17 cellular contexts compared by ENCODE assay signal in genomic region chr7:2185715-2186114, GRCh38. TPM values are rescaled to one million over a fixed set of nuclear protein-coding genes. Genes with fewer than 3 reads are reported as not detected.
DNase-seq lines count a peak whose midpoint lies in the region; ATAC-seq lines count a peak whose summit lies in the region.
"Had no signal": no experiment of that assay in that cellular context is flagged by ENCODE, and none has a peak within 500 bp of the region (broad histone marks: within the 10 kb centered on the region; RNA-seq: fewer than 3 reads in every experiment).

No MANE protein-coding gene starts in this region.

- H3K4me2 ChIP-seq in GM23248 (ENCODE audit: unreplicated experiment): no peak overlapping the region
- H3K4me2 ChIP-seq: GM23338 had no signal

- H3K4me3 ChIP-seq in GM23248: no peak overlapping the region
- H3K4me3 ChIP-seq: BLaER1 treated with 17β-estradiol and CSF1 and Interleukin-3, amounts not matched to agents 10 nM and 100 nM; GM23338 had no signal

- H3K36me3 ChIP-seq in GM23248 (ENCODE audit: low read depth): no peaks in the 10 kb centered on the region

- H2AFZ ChIP-seq in GM23248: no peak overlapping the region
- H2AFZ ChIP-seq: GM23338 had no signal

- H3K4me1 Mint-ChIP-seq in activated T-cell treated with anti-CD3 and anti-CD28 coated beads, Interleukin-2, amount 50 U/mL, for 24 hours (ENCODE audit: low read depth): peaks cover 4% of the 10 kb centered on the region
- peaks cover 6% of the 10 kb centered on the region for H3K4me1 Mint-ChIP-seq in T-helper 17 cell
- H3K4me1 Mint-ChIP-seq in stimulated activated effector memory CD8-positive, alpha-beta T cell treated with anti-CD3 and anti-CD28 coated beads, Interleukin-12 subunit alpha, Interleukin-12 subunit beta, amount 100 ng/mL, for 72 hours: no peaks in the 10 kb centered on the region
- H3K4me1 Mint-ChIP-seq: CD4-positive, CD25-positive, alpha-beta regulatory T cell; GM23338 had no signal

- H3F3A ChIP-seq in GM23248 (ENCODE audit: insufficient read depth): peaks cover 5% of the 10 kb centered on the region; the same call in 1 of the 2 replicates

- DNase-seq in activated T-cell treated with anti-CD3 and anti-CD28 coated beads, Interleukin-2, amount 50 U/mL, for 24 hours: no peak
- no peak for DNase-seq in activated T-cell treated with anti-CD3 and anti-CD28 coated beads, Interleukin-2, amount 50 U/mL, for 48 hours
- DNase-seq in NCI-H1694 treated with DMSO at 0.1 percent for 48 hours (lab: John Stamatoyannopoulos, UW): peak; percentile 14
- no peak for DNase-seq in T-helper 17 cell
- DNase-seq in stimulated activated effector memory CD8-positive, alpha-beta T cell treated with anti-CD3 and anti-CD28 coated beads, Interleukin-12 subunit alpha, Interleukin-12 subunit beta, amount 100 ng/mL, for 72 hours (ENCODE audit: low spot score in 2 of 2): no peak
- no peak for DNase-seq in GM23248
- DNase-seq in kidney glomerular epithelial cell (lab: John Stamatoyannopoulos, UW): no peak
- DNase-seq: 8988T; AML-193; Calu3; CD4-positive, CD25-positive, alpha-beta regulatory T cell; DMS 273 treated with DMSO at 0.1 percent for 48 hours; H7 had no signal

- H3K4me1 ChIP-seq in GM23248 (ENCODE audit: insufficient read depth): peaks cover 5% of the 10 kb centered on the region

- peak overlapping the region; percentile 10 for H3K27ac Mint-ChIP-seq in activated T-cell treated with anti-CD3 and anti-CD28 coated beads, Interleukin-2, amount 50 U/mL, for 24 hours
- H3K27ac Mint-ChIP-seq in T-helper 17 cell: peak overlapping the region; percentile 56
- peak overlapping the region; percentile 17 for H3K27ac Mint-ChIP-seq in stimulated activated effector memory CD8-positive, alpha-beta T cell treated with anti-CD3 and anti-CD28 coated beads, Interleukin-12 subunit alpha, Interleukin-12 subunit beta, amount 100 ng/mL, for 72 hours
- H3K27ac Mint-ChIP-seq: GM23338 had no signal

- no peak overlapping the region for H3K27ac ChIP-seq in GM23248
- H3K27ac ChIP-seq: BLaER1 treated with 17β-estradiol and CSF1 and Interleukin-3, amounts not matched to agents 10 nM and 100 nM; HL-60 had no signal

- peaks cover 69% of the 10 kb centered on the region for H3K36me3 Mint-ChIP-seq in activated T-cell treated with anti-CD3 and anti-CD28 coated beads, Interleukin-2, amount 50 U/mL, for 24 hours (ENCODE audit: low read depth)
- peaks cover 8% of the 10 kb centered on the region for H3K36me3 Mint-ChIP-seq in T-helper 17 cell (ENCODE audit: low read depth)
- H3K36me3 Mint-ChIP-seq in stimulated activated effector memory CD8-positive, alpha-beta T cell treated with anti-CD3 and anti-CD28 coated beads, Interleukin-12 subunit alpha, Interleukin-12 subunit beta, amount 100 ng/mL, for 72 hours: no peaks in the 10 kb centered on the region

- H3K9me3 Mint-ChIP-seq in activated T-cell treated with anti-CD3 and anti-CD28 coated beads, Interleukin-2, amount 50 U/mL, for 24 hours: peaks cover 7% of the 10 kb centered on the region
- H3K9me3 Mint-ChIP-seq in stimulated activated effector memory CD8-positive, alpha-beta T cell treated with anti-CD3 and anti-CD28 coated beads, Interleukin-12 subunit alpha, Interleukin-12 subunit beta, amount 100 ng/mL, for 72 hours: no peaks in the 10 kb centered on the region

- H3K4me3 Mint-ChIP-seq in activated T-cell treated with anti-CD3 and anti-CD28 coated beads, Interleukin-2, amount 50 U/mL, for 24 hours: no peak overlapping the region
- no peak overlapping the region for H3K4me3 Mint-ChIP-seq in T-helper 17 cell
- no peak overlapping the region for H3K4me3 Mint-ChIP-seq in stimulated activated effector memory CD8-positive, alpha-beta T cell treated with anti-CD3 and anti-CD28 coated beads, Interleukin-12 subunit alpha, Interleukin-12 subunit beta, amount 100 ng/mL, for 72 hours
- H3K4me3 Mint-ChIP-seq: CD4-positive, CD25-positive, alpha-beta regulatory T cell; GM23338 had no signal

- H4K20me1 ChIP-seq in GM23248 (ENCODE audit: insufficient read depth): no peaks in the 10 kb centered on the region

- no peaks in the 10 kb centered on the region for H3K9me2 ChIP-seq in GM23248 (ENCODE audit: insufficient read depth)

- ATAC-seq in T-helper 17 cell (no peak), GM19467 (IDR thresholded peaks at IDR 0.05; ENCODE audit: unreplicated experiment) (no peak)
- ATAC-seq in stimulated activated effector memory CD8-positive, alpha-beta T cell treated with anti-CD3 and anti-CD28 coated beads, Interleukin-12 subunit alpha, Interleukin-12 subunit beta, amount 100 ng/mL, for 72 hours: no peak
- ATAC-seq: GM23338 had no signal

- peaks cover 24% of the 10 kb centered on the region for H3K79me2 ChIP-seq in GM23248 (ENCODE audit: insufficient read depth)

- WGBS in GM23248 (ENCODE audit: low coverage in 1 of 2, low lambda C conversion rate in 2 of 2, missing lambda C conversion rate in 2 of 2), 2 experiments: 97 to 98% methylated on average over 8 of the region's 8 CpGs

- H3K27me3 Mint-ChIP-seq in activated T-cell treated with anti-CD3 and anti-CD28 coated beads, Interleukin-2, amount 50 U/mL, for 24 hours: no peaks in the 10 kb centered on the region
- H3K27me3 Mint-ChIP-seq in T-helper 17 cell: no peaks in the 10 kb centered on the region
- H3K27me3 Mint-ChIP-seq: CD4-positive, CD25-positive, alpha-beta regulatory T cell had no signal

- in situ Hi-C loops in GM23248 (cut with MboI): no loop called here

- no peaks in the 10 kb centered on the region for H3K27me3 ChIP-seq in GM23248 (replicated peaks; ENCODE audit: insufficient read depth)
- H3K27me3 ChIP-seq: BLaER1 treated with 17β-estradiol and CSF1 and Interleukin-3, amounts not matched to agents 10 nM and 100 nM had no signal

- no peaks in the 10 kb centered on the region for H3K9me3 ChIP-seq in T-helper 17 cell (ENCODE audit: control insufficient read depth, low read length, poor library complexity, severe bottlenecking)
- H3K9me3 ChIP-seq in GM23248 (ENCODE audit: low read depth): no peaks in the 10 kb centered on the region

- no peak overlapping the region for H3K9ac ChIP-seq in GM23248

RNA-seq across cellular contexts. Expression of gene MAD1L1, which starts 47.0 kb away (rescaled TPM):
- 100 to 1,000 TPM in 1 of 2 donors, 10 to 100 TPM in 1; 81.3 to 115 TPM for total RNA-seq in T-helper 17 cell
- total RNA-seq in GM23248 (2014; rRNA removed; shearing (Covaris generic)): 57.0 and 69.8 TPM in 2 replicates
- 38.2 and 46.5 TPM in 2 replicates for polyA plus RNA-seq in GM23248 (2016; fragmentation: Nextera tagmentation; extraction: Ambion mirVana)

RNA-seq across cellular contexts. Expression of gene MRM2, which starts 56.3 kb away (rescaled TPM):
- total RNA-seq in T-helper 17 cell: 1 to 10 TPM; 4.1 to 4.2 TPM
- total RNA-seq in GM23248 (2014; rRNA removed; shearing (Covaris generic)): 20.8 and 21.5 TPM in 2 replicates
- 42.2 and 46.4 TPM in 2 replicates for polyA plus RNA-seq in GM23248 (2016; fragmentation: Nextera tagmentation; extraction: Ambion mirVana)

RNA-seq across cellular contexts. Expression of gene NUDT1, which starts 56.3 kb away (rescaled TPM):
- 10 to 100 TPM; 12.7 to 16.2 TPM for total RNA-seq in T-helper 17 cell
- total RNA-seq in GM23248 (2014; rRNA removed; shearing (Covaris generic)): 15.7 and 61.0 TPM in 2 replicates
- 47.7 and 51.1 TPM in 2 replicates for polyA plus RNA-seq in GM23248 (2016; fragmentation: Nextera tagmentation; extraction: Ambion mirVana)
